Comparison of ENCODE assay signal across 1 cellular context in the genomic region with DNA sequence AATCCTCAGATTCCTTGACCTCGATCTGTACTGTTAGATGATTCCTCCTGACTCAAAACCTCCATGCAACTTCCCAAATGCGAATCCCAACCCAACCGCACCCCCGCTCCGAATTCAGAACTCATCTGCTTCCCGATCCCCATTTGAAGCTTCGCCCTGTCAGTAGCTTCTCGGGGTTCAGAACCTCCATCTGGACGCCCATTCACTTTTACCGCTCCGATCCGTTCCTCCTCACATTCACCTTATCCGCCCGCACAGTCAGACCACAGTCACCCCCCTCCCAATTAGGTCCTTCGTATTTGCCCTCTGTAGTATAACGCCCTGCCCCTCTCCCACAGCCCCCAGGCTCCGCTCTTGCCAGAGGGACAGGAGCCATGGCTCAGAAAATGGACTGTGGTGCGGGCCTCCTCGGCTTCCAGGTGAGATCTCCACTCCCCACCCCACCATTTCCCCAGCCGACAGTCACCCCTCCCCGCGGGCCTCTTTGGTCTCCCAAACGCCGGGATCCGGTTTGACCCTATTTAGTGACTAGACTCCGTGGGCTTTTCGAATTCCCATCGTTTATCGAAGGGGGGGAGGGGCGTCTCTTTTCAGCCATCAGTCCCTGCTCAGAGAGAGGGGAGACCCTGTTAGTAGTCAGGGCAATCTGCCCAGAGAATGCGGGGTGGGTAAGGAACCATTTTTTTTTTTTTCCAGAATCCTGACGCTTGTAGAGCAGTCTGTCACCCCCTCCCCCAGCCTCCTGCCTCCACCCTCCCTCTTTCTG.
A peak's percentile ranks its signal among the peaks of the same experiment; 100 is the strongest.
TF ChIP-seq lines count a peak whose summit lies in the region.

No MANE protein-coding gene starts in this region.

TF ChIP-seq in GM12878, 131 proteins besides CTCF, POLR2A, EP300 and RAD21 (continued from another document):
- TF ChIP-seq, protein P1, sequence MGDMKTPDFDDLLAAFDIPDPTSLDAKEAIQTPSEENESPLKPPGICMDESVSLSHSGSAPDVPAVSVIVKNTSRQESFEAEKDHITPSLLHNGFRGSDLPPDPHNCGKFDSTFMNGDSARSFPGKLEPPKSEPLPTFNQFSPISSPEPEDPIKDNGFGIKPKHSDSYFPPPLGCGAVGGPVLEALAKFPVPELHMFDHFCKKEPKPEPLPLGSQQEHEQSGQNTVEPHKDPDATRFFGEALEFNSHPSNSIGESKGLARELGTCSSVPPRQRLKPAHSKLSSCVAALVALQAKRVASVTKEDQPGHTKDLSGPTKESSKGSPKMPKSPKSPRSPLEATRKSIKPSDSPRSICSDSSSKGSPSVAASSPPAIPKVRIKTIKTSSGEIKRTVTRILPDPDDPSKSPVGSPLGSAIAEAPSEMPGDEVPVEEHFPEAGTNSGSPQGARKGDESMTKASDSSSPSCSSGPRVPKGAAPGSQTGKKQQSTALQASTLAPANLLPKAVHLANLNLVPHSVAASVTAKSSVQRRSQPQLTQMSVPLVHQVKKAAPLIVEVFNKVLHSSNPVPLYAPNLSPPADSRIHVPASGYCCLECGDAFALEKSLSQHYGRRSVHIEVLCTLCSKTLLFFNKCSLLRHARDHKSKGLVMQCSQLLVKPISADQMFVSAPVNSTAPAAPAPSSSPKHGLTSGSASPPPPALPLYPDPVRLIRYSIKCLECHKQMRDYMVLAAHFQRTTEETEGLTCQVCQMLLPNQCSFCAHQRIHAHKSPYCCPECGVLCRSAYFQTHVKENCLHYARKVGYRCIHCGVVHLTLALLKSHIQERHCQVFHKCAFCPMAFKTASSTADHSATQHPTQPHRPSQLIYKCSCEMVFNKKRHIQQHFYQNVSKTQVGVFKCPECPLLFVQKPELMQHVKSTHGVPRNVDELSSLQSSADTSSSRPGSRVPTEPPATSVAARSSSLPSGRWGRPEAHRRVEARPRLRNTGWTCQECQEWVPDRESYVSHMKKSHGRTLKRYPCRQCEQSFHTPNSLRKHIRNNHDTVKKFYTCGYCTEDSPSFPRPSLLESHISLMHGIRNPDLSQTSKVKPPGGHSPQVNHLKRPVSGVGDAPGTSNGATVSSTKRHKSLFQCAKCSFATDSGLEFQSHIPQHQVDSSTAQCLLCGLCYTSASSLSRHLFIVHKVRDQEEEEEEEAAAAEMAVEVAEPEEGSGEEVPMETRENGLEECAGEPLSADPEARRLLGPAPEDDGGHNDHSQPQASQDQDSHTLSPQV (IDR thresholded peaks at IDR 0.05) = no peak
- no peak for TF ChIP-seq SUZ12 (IDR thresholded peaks at IDR 0.05; ENCODE audit: unreplicated experiment)
- 0 out of 2 replicates have a peak, but pooled peaks have one; percentile 11 for TF ChIP-seq YY1 (IDR thresholded peaks at IDR 0.05; ENCODE audit: low read depth, low read length)
- TF ChIP-seq ZNF622 (IDR thresholded peaks at IDR 0.05) = no peak
- 0 out of 2 replicates have a peak, but pooled peaks have one; percentile 14 for TF ChIP-seq PML (IDR thresholded peaks at IDR 0.05; ENCODE audit: low read length)
- no peak for TF ChIP-seq NBN (IDR thresholded peaks at IDR 0.05)
- TF ChIP-seq SRF (IDR thresholded peaks at IDR 0.05; ENCODE audit: low read depth in 2 of 2, low read length in 2 of 2) = peak in 1 of 2 experiments; percentile 28; a peak in 1 of 4 replicates
- TF ChIP-seq ASH2L (IDR thresholded peaks at IDR 0.05; ENCODE audit: borderline replicate concordance, low read depth) = no peak
- TF ChIP-seq, protein P2, sequence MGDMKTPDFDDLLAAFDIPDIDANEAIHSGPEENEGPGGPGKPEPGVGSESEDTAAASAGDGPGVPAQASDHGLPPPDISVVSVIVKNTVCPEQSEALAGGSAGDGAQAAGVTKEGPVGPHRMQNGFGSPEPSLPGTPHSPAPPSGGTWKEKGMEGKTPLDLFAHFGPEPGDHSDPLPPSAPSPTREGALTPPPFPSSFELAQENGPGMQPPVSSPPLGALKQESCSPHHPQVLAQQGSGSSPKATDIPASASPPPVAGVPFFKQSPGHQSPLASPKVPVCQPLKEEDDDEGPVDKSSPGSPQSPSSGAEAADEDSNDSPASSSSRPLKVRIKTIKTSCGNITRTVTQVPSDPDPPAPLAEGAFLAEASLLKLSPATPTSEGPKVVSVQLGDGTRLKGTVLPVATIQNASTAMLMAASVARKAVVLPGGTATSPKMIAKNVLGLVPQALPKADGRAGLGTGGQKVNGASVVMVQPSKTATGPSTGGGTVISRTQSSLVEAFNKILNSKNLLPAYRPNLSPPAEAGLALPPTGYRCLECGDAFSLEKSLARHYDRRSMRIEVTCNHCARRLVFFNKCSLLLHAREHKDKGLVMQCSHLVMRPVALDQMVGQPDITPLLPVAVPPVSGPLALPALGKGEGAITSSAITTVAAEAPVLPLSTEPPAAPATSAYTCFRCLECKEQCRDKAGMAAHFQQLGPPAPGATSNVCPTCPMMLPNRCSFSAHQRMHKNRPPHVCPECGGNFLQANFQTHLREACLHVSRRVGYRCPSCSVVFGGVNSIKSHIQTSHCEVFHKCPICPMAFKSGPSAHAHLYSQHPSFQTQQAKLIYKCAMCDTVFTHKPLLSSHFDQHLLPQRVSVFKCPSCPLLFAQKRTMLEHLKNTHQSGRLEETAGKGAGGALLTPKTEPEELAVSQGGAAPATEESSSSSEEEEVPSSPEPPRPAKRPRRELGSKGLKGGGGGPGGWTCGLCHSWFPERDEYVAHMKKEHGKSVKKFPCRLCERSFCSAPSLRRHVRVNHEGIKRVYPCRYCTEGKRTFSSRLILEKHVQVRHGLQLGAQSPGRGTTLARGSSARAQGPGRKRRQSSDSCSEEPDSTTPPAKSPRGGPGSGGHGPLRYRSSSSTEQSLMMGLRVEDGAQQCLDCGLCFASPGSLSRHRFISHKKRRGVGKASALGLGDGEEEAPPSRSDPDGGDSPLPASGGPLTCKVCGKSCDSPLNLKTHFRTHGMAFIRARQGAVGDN (IDR thresholded peaks at IDR 0.05) = no peak
- TF ChIP-seq CHD4 (IDR thresholded peaks at IDR 0.05) = no peak
